11 cellular contexts compared by ENCODE assay signal in genomic region chr9:31302620-31303418, GRCh38.
DNase-seq lines count a peak whose midpoint lies in the region; ATAC-seq, FAIRE-seq and TF ChIP-seq lines count a peak whose summit lies in the region.
"Had no signal": no experiment of that assay in that cellular context is flagged by ENCODE, and none has a peak within 500 bp of the region (broad histone marks: within the 10 kb centered on the region; RNA-seq: fewer than 3 reads in every experiment).

No MANE protein-coding gene starts in this region.

- H3K27ac ChIP-seq in RWPE2 (ENCODE audit: poor library complexity, severe bottlenecking) (peak overlapping the region; percentile 76), body of pancreas (no peak overlapping the region)
- H3K27ac ChIP-seq: GM23248 had no signal

- DNase-seq in GM18507 (ENCODE audit: extremely low spot score, insufficient read length, low read depth) (no peak), RWPE2 (ENCODE audit: low spot score) (no peak), body of pancreas (no peak), islet precursor cell (no peak), HPDE6-E6E7 (ENCODE audit: extremely low spot score) (no peak)
- DNase-seq: DMS79 treated with DMSO at 0.1 percent for 48 hours had no signal

- H3K36me3 ChIP-seq in RWPE2 (ENCODE audit: low read depth) (no peaks in the 10 kb centered on the region), body of pancreas (replicated peaks in 1 of 2; ENCODE audit: insufficient read depth in 1 of 2, low read depth in 2 of 2) (no peaks in the 10 kb centered on the region)

- ATAC-seq in GM19438 (IDR thresholded peaks at IDR 0.05; ENCODE audit: low read depth, unreplicated experiment) (peak; percentile 67), HG03039 (IDR thresholded peaks at IDR 0.05; ENCODE audit: unreplicated experiment) (peak; percentile 87), RWPE2 (ENCODE audit: low read depth) (no peak), body of pancreas (no peak), SK-N-SH treated with all-trans-retinoic acid at 6 μM for 48 hours (no peak)

- WGBS in body of pancreas, 2 donors, result 42 to 43% methylated on average over 4 of the region's 4 CpGs

- TF ChIP-seq CTCF in RWPE2 (IDR thresholded peaks at IDR 0.05; ENCODE audit: poor library complexity, severe bottlenecking) (no peak), body of pancreas (IDR thresholded peaks at IDR 0.05) (no peak)

- H3K4me3 ChIP-seq in RWPE2 (ENCODE audit: severe bottlenecking), result no peak overlapping the region
- no peak overlapping the region for H3K4me3 ChIP-seq in body of pancreas
- H3K4me3 ChIP-seq: GM23248, lung had no signal

- H3K9me3 ChIP-seq in RWPE2 (ENCODE audit: severe bottlenecking), result no peaks in the 10 kb centered on the region
- no peaks in the 10 kb centered on the region for H3K9me3 ChIP-seq in body of pancreas

- no peaks in the 10 kb centered on the region for H3K27me3 ChIP-seq in RWPE2 (ENCODE audit: insufficient read depth, poor library complexity, severe bottlenecking)
- H3K27me3 ChIP-seq in body of pancreas, result no peaks in the 10 kb centered on the region

- FAIRE-seq in GM18507 (lab: Jason Lieb, UNC), result peak; percentile 46

- intact Hi-C loops in body of pancreas (cut with DNase I), result no loop called here

- H3K4me1 ChIP-seq in RWPE2 (ENCODE audit: insufficient read depth, poor library complexity, severe bottlenecking) (peaks cover 18% of the 10 kb centered on the region), body of pancreas (no peaks in the 10 kb centered on the region)

- TF ChIP-seq POLR2A in body of pancreas (IDR thresholded peaks at IDR 0.05), result no peak

TF ChIP-seq in SK-N-SH treated with all-trans-retinoic acid at 6 μM for 48 hours, 23 proteins besides CTCF, POLR2A, EP300 and RAD21:
- TF ChIP-seq, protein P1, sequence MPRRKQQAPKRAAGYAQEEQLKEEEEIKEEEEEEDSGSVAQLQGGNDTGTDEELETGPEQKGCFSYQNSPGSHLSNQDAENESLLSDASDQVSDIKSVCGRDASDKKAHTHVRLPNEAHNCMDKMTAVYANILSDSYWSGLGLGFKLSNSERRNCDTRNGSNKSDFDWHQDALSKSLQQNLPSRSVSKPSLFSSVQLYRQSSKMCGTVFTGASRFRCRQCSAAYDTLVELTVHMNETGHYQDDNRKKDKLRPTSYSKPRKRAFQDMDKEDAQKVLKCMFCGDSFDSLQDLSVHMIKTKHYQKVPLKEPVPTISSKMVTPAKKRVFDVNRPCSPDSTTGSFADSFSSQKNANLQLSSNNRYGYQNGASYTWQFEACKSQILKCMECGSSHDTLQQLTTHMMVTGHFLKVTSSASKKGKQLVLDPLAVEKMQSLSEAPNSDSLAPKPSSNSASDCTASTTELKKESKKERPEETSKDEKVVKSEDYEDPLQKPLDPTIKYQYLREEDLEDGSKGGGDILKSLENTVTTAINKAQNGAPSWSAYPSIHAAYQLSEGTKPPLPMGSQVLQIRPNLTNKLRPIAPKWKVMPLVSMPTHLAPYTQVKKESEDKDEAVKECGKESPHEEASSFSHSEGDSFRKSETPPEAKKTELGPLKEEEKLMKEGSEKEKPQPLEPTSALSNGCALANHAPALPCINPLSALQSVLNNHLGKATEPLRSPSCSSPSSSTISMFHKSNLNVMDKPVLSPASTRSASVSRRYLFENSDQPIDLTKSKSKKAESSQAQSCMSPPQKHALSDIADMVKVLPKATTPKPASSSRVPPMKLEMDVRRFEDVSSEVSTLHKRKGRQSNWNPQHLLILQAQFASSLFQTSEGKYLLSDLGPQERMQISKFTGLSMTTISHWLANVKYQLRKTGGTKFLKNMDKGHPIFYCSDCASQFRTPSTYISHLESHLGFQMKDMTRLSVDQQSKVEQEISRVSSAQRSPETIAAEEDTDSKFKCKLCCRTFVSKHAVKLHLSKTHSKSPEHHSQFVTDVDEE (CRISPR knock-in tag; IDR thresholded peaks at IDR 0.05), result no peak
- TF ChIP-seq PATZ1 (CRISPR knock-in tag; IDR thresholded peaks at IDR 0.05; ENCODE audit: borderline replicate concordance), result no peak
- no peak for TF ChIP-seq TOX (CRISPR knock-in tag; IDR thresholded peaks at IDR 0.05; ENCODE audit: borderline replicate concordance)
- TF ChIP-seq CSDC2 (CRISPR knock-in tag; IDR thresholded peaks at IDR 0.05), result no peak
- TF ChIP-seq CREB5 (CRISPR knock-in tag; IDR thresholded peaks at IDR 0.05; ENCODE audit: low read depth), result no peak
- no peak for TF ChIP-seq OSR1 (CRISPR knock-in tag; IDR thresholded peaks at IDR 0.05)

Comparison
In these comparisons a context has a peak if more than half of its experiments do, and no peak if none do; other contexts are left out.
1. ATAC-seq: peak in GM19438 (single experiment) and HG03039 (single experiment); none in RWPE2 (single experiment), body of pancreas (single experiment) and SK-N-SH treated with all-trans-retinoic acid at 6 μM for 48 hours (single experiment).